Comparison of ENCODE assay signal across 17 cellular contexts in the genomic region with DNA sequence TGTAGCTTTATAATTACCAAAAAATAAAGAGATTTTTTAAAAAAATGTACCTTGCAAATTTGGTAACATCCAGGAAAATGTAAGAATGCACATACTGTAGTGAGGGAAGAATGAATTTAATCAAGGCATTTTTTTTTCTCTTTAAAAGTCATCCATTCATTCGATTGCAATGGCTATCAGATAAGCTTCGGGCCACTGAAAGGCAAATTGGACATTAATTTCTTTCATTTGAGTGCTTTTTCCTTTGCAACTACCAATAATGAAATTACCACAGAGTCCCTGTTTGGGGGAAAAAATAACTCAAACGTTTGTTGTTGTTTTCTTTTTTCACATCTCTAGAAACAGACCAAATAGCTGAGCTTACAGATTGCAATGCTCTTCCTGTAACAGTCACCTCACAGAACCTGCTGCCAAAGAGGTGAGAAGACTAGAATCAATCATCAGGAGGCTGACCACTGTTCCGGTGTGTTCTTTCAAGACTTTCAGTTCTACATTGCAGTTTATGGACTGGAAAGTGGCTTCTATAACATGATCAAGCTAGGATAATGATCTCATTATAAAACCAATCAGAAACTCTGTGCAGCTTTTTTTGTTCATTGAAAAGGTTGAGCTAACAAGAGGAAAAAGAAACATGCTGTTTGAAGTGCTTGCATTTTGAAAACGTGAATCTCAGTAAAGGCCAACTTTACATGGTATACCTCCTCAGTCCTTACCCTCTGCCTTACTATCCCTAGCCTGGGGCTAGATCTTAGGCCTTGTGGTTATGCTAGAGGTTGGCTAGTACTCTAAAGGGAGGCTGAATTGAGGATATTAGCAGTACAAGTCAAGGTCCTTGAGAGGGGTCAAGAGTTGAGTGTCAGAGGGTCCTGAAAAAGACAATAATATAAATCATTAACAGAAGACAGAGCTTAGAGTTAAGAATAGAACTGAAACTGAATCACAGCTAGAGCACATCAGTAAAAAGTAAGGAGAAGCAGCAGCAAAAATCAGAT.
DNase-seq lines count a peak whose midpoint lies in the region; ATAC-seq and TF ChIP-seq lines count a peak whose summit lies in the region.
"Had no signal": no experiment of that assay in that cellular context is flagged by ENCODE, and none has a peak within 500 bp of the region (broad histone marks: within the 10 kb centered on the region; RNA-seq: fewer than 3 reads in every experiment).

No MANE protein-coding gene starts in this region.

- ATAC-seq in GM18861 (IDR thresholded peaks at IDR 0.05; ENCODE audit: unreplicated experiment) (peak; percentile 84), GM21528 (IDR thresholded peaks at IDR 0.05; ENCODE audit: low FRiP score, unreplicated experiment) (peak; percentile 97), HG03064 (IDR thresholded peaks at IDR 0.05; ENCODE audit: low read depth, unreplicated experiment) (peak; percentile 90), SK-N-SH treated with all-trans-retinoic acid at 6 μM for 48 hours (no peak), upper lobe of left lung (ENCODE audit: low FRiP score in 2 of 2) (no peak), GM23338 (no peak)

- no peak overlapping the region for H3K4me3 Mint-ChIP-seq in GM23338
- H3K4me3 Mint-ChIP-seq: activated naive CD8-positive, alpha-beta T cell treated with anti-CD3 and anti-CD28 coated beads, Interleukin-2, amount 10 ng/mL, durations not matched to agents 7 days and 5 days; HFFc6 had no signal

- H2AFZ ChIP-seq in GM23338: no peak overlapping the region

- no peaks in the 10 kb centered on the region for H3K79me2 ChIP-seq in GM23338 (replicated peaks; ENCODE audit: insufficient read depth)

- no peak for TF ChIP-seq EP300 in upper lobe of left lung (IDR thresholded peaks at IDR 0.05)

- H3K9me2 ChIP-seq in GM23338 (ENCODE audit: insufficient read depth): no peaks in the 10 kb centered on the region

- H3K9me3 ChIP-seq in upper lobe of left lung: no peaks in the 10 kb centered on the region
- H3K9me3 ChIP-seq: BLaER1 treated with 17β-estradiol and CSF1 and Interleukin-3, amounts not matched to agents 10 nM and 100 nM; left ventricle myocardium inferior; neutrophil had no signal

- no peaks in the 10 kb centered on the region for H4K20me1 ChIP-seq in GM23338 (replicated peaks; ENCODE audit: insufficient read depth)
- H4K20me1 ChIP-seq: BLaER1 treated with 17β-estradiol and CSF1 and Interleukin-3, amounts not matched to agents 10 nM and 100 nM had no signal

- H3K9me3 Mint-ChIP-seq in GM23338: no peaks in the 10 kb centered on the region; the same call in 2 of the 3 replicates

- H3K4me1 Mint-ChIP-seq in GM23338: peaks cover 3% of the 10 kb centered on the region; the same call in 1 of the 3 replicates
- H3K4me1 Mint-ChIP-seq: activated naive CD8-positive, alpha-beta T cell treated with anti-CD3 and anti-CD28 coated beads, Interleukin-2, amount 10 ng/mL, durations not matched to agents 7 days and 5 days had no signal

- 67 to 70% methylated on average over 5 of the region's 5 CpGs for WGBS in upper lobe of left lung, 2 donors

- no peak for TF ChIP-seq POLR2A in upper lobe of left lung (IDR thresholded peaks at IDR 0.05)

- H3K4me2 ChIP-seq in GM23338: no peak overlapping the region
- H3K4me2 ChIP-seq: BLaER1 treated with 17β-estradiol and CSF1 and Interleukin-3, amounts not matched to agents 10 nM and 100 nM had no signal

- no peak overlapping the region for H3K27ac Mint-ChIP-seq in GM23338
- H3K27ac Mint-ChIP-seq: activated naive CD8-positive, alpha-beta T cell treated with anti-CD3 and anti-CD28 coated beads, Interleukin-2, amount 10 ng/mL, durations not matched to agents 7 days and 5 days; HFFc6 had no signal

- TF ChIP-seq CTCF in upper lobe of left lung (IDR thresholded peaks at IDR 0.05): no peak
- TF ChIP-seq CTCF in GM23338 (conservative IDR thresholded peaks at IDR 0.05; ENCODE audit: low read depth in 2 of 2): no peak

- no peaks in the 10 kb centered on the region for H3F3A ChIP-seq in GM23338 (replicated peaks; ENCODE audit: low read depth)

- no peak for DNase-seq in upper lobe of left lung
- DNase-seq in COLO829 (ENCODE audit: low spot score): no peak
- DNase-seq in activated CD4-positive, alpha-beta T cell treated with anti-CD3 and anti-CD28 coated beads, Interleukin-2, amount 50 U/mL, for 48 hours: no peak
- no peak for DNase-seq in GM23338 (ENCODE audit: low spot score)
- DNase-seq: activated naive CD8-positive, alpha-beta T cell treated with anti-CD3 and anti-CD28 coated beads, Interleukin-2, amount 10 ng/mL, durations not matched to agents 7 days and 5 days; dermis blood vessel endothelial cell; foreskin melanocyte; GF-D8; HFFc6; left ventricle myocardium inferior; NCI-H510A had no signal

- H3K27me3 Mint-ChIP-seq in GM23338 (ENCODE audit: insufficient read depth, low read depth, poor library complexity): peaks cover 5% of the 10 kb centered on the region
- H3K27me3 Mint-ChIP-seq: activated naive CD8-positive, alpha-beta T cell treated with anti-CD3 and anti-CD28 coated beads, Interleukin-2, amount 10 ng/mL, durations not matched to agents 7 days and 5 days had no signal

- H3K4me3 ChIP-seq in upper lobe of left lung: no peak overlapping the region
- H3K4me3 ChIP-seq in GM23338: no peak overlapping the region
- H3K4me3 ChIP-seq: BLaER1 treated with 17β-estradiol and CSF1 and Interleukin-3, amounts not matched to agents 10 nM and 100 nM; left ventricle myocardium inferior had no signal

- H3K36me3 Mint-ChIP-seq in GM23338 (ENCODE audit: low read depth): no peaks in the 10 kb centered on the region
- H3K36me3 Mint-ChIP-seq: activated naive CD8-positive, alpha-beta T cell treated with anti-CD3 and anti-CD28 coated beads, Interleukin-2, amount 10 ng/mL, durations not matched to agents 7 days and 5 days had no signal

- no peaks in the 10 kb centered on the region for H3K27me3 ChIP-seq in upper lobe of left lung
- H3K27me3 ChIP-seq in GM23338 (ENCODE audit: insufficient read depth): no peaks in the 10 kb centered on the region; the same call in 1 of the 2 replicates
- H3K27me3 ChIP-seq: BLaER1 treated with 17β-estradiol and CSF1 and Interleukin-3, amounts not matched to agents 10 nM and 100 nM; neutrophil had no signal

- H3K36me3 ChIP-seq in upper lobe of left lung (no peaks in the 10 kb centered on the region), GM23338 (ENCODE audit: insufficient read depth) (no peaks in the 10 kb centered on the region)
- H3K36me3 ChIP-seq: BLaER1 treated with 17β-estradiol and CSF1 and Interleukin-3, amounts not matched to agents 10 nM and 100 nM; left ventricle myocardium inferior; neutrophil had no signal

- H3K4me1 ChIP-seq in upper lobe of left lung: no peaks in the 10 kb centered on the region
- H3K4me1 ChIP-seq in GM23338 (ENCODE audit: insufficient read depth): no peaks in the 10 kb centered on the region
- H3K4me1 ChIP-seq: left ventricle myocardium inferior had no signal

- no peak overlapping the region for H3K27ac ChIP-seq in upper lobe of left lung
- no peak overlapping the region for H3K27ac ChIP-seq in GM23338 (ENCODE audit: low read depth)
- H3K27ac ChIP-seq: BLaER1 treated with 17β-estradiol and CSF1 and Interleukin-3, amounts not matched to agents 10 nM and 100 nM; left ventricle myocardium inferior; neutrophil had no signal

TF ChIP-seq in SK-N-SH treated with all-trans-retinoic acid at 6 μM for 48 hours, 23 proteins besides CTCF, POLR2A, EP300 and RAD21 (continues in another document):
- TF ChIP-seq TOX (CRISPR knock-in tag; IDR thresholded peaks at IDR 0.05; ENCODE audit: borderline replicate concordance) (no peak), TCF4 (CRISPR knock-in tag; IDR thresholded peaks at IDR 0.05; ENCODE audit: borderline replicate concordance) (0 out of 2 replicates have a peak, but pooled peaks have one; percentile 22)
- TF ChIP-seq, protein P1, sequence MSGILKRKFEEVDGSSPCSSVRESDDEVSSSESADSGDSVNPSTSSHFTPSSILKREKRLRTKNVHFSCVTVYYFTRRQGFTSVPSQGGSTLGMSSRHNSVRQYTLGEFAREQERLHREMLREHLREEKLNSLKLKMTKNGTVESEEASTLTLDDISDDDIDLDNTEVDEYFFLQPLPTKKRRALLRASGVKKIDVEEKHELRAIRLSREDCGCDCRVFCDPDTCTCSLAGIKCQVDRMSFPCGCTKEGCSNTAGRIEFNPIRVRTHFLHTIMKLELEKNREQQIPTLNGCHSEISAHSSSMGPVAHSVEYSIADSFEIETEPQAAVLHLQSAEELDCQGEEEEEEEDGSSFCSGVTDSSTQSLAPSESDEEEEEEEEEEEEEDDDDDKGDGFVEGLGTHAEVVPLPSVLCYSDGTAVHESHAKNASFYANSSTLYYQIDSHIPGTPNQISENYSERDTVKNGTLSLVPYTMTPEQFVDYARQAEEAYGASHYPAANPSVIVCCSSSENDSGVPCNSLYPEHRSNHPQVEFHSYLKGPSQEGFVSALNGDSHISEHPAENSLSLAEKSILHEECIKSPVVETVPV (CRISPR knock-in tag; IDR thresholded peaks at IDR 0.05): no peak

TF ChIP-seq in GM23338, 12 proteins besides CTCF, POLR2A, EP300 and RAD21 (continues in another document):
- TF ChIP-seq POLR2AphosphoS5 (IDR thresholded peaks at IDR 0.05; ENCODE audit: low read depth): no peak
- no peak for TF ChIP-seq NANOG (IDR thresholded peaks at IDR 0.05; ENCODE audit: borderline replicate concordance)
- TF ChIP-seq EZH2phosphoT487 (IDR thresholded peaks at IDR 0.05; ENCODE audit: unreplicated experiment): no peak

Comparison
In these comparisons a context has a peak if more than half of its experiments do, and no peak if none do; other contexts are left out.
1. ATAC-seq: peak in GM18861 (single experiment), GM21528 (single experiment) and HG03064 (single experiment); none in SK-N-SH treated with all-trans-retinoic acid at 6 μM for 48 hours (single experiment), upper lobe of left lung (0 of 2) and GM23338 (single experiment).